18 cellular contexts compared by ENCODE assay signal in genomic region chr11:10747733-10748132, GRCh38. TPM values are rescaled to one million over a fixed set of nuclear protein-coding genes. Genes with fewer than 3 reads are reported as not detected.
"Had no signal": no experiment of that assay in that cellular context is flagged by ENCODE, and none has a peak within 500 bp of the region (broad histone marks: within the 10 kb centered on the region; RNA-seq: fewer than 3 reads in every experiment).

No MANE protein-coding gene starts in this region.

- H3K4me3 Mint-ChIP-seq: activated naive CD4-positive, alpha-beta T cell treated with anti-CD3 and anti-CD28 coated beads for 36 hours; activated naive CD8-positive, alpha-beta T cell treated with anti-CD3 and anti-CD28 coated beads, Interleukin-2, amount 50 U/mL, for 24 hours; activated T-helper 17 cell treated with anti-CD3 and anti-CD28 coated beads, Interleukin-2, amount 50 U/mL, for 72 hours; memory B cell; stimulated activated naive CD8-positive, alpha-beta T cell treated with anti-CD3 and anti-CD28 coated beads, Interleukin-15, amount 100 ng/mL, for 72 hours had no signal

- H3K27me3 ChIP-seq: foreskin keratinocyte had no signal

- ATAC-seq: activated naive CD8-positive, alpha-beta T cell treated with anti-CD3 and anti-CD28 coated beads, Interleukin-2, amount 50 U/mL, for 24 hours; activated T-helper 17 cell treated with anti-CD3 and anti-CD28 coated beads, Interleukin-2, amount 50 U/mL, for 72 hours; foreskin keratinocyte; left ventricle myocardium superior; right cardiac atrium; stimulated activated naive CD8-positive, alpha-beta T cell treated with anti-CD3 and anti-CD28 coated beads, Interleukin-15, amount 100 ng/mL, for 72 hours had no signal

- H3K27ac ChIP-seq: foreskin keratinocyte had no signal

- DNase-seq: activated CD4-positive, CD25-positive, alpha-beta regulatory T cell treated with anti-CD3 and anti-CD28 coated beads, Interleukin-2, amount 50 U/mL, for 72 hours; activated naive CD4-positive, alpha-beta T cell treated with anti-CD3 and anti-CD28 coated beads for 36 hours; activated naive CD8-positive, alpha-beta T cell treated with anti-CD3 and anti-CD28 coated beads, Interleukin-2, amount 50 U/mL, for 24 hours; aorta; cerebellar nuclear complex; effector CD8-positive, alpha-beta T cell; foreskin keratinocyte; kidney glomerular epithelial cell; left ventricle myocardium superior; nucleus accumbens; right cardiac atrium; stimulated activated naive CD8-positive, alpha-beta T cell treated with anti-CD3 and anti-CD28 coated beads, Interleukin-15, amount 100 ng/mL, for 72 hours; T1000 had no signal

- H3K9me3 Mint-ChIP-seq: activated naive CD4-positive, alpha-beta T cell treated with anti-CD3 and anti-CD28 coated beads for 36 hours; activated naive CD8-positive, alpha-beta T cell treated with anti-CD3 and anti-CD28 coated beads, Interleukin-2, amount 50 U/mL, for 24 hours; activated T-helper 17 cell treated with anti-CD3 and anti-CD28 coated beads, Interleukin-2, amount 50 U/mL, for 72 hours; memory B cell; nephron; stimulated activated naive CD8-positive, alpha-beta T cell treated with anti-CD3 and anti-CD28 coated beads, Interleukin-15, amount 100 ng/mL, for 72 hours; type B pancreatic cell had no signal

- H3K27me3 Mint-ChIP-seq: activated naive CD8-positive, alpha-beta T cell treated with anti-CD3 and anti-CD28 coated beads, Interleukin-2, amount 50 U/mL, for 24 hours; activated T-helper 17 cell treated with anti-CD3 and anti-CD28 coated beads, Interleukin-2, amount 50 U/mL, for 72 hours; memory B cell; stimulated activated naive CD8-positive, alpha-beta T cell treated with anti-CD3 and anti-CD28 coated beads, Interleukin-15, amount 100 ng/mL, for 72 hours; type B pancreatic cell had no signal

- H3K27ac Mint-ChIP-seq: activated naive CD4-positive, alpha-beta T cell treated with anti-CD3 and anti-CD28 coated beads for 36 hours; activated naive CD8-positive, alpha-beta T cell treated with anti-CD3 and anti-CD28 coated beads, Interleukin-2, amount 50 U/mL, for 24 hours; activated T-helper 17 cell treated with anti-CD3 and anti-CD28 coated beads, Interleukin-2, amount 50 U/mL, for 72 hours; memory B cell; nephron; progenitor cell of endocrine pancreas; stimulated activated naive CD8-positive, alpha-beta T cell treated with anti-CD3 and anti-CD28 coated beads, Interleukin-15, amount 100 ng/mL, for 72 hours; type B pancreatic cell had no signal

RNA-seq across cellular contexts. Expression of gene IRAG1, which starts 54.2 kb away (rescaled TPM):
- total RNA-seq: activated naive CD4-positive, alpha-beta T cell treated with anti-CD3 and anti-CD28 coated beads for 36 hours had no signal
